ENCODE assay signal across 22 cellular contexts in genomic region chr6:166484863-166485262, GRCh38.
DNase-seq lines count a peak whose midpoint lies in the region; ATAC-seq and TF ChIP-seq lines count a peak whose summit lies in the region.
"Had no signal": no experiment of that assay in that cellular context is flagged by ENCODE, and none has a peak within 500 bp of the region (broad histone marks: within the 10 kb centered on the region; RNA-seq: fewer than 3 reads in every experiment).

No MANE protein-coding gene starts in this region.

- no peak overlapping the region for H3K4me3 ChIP-seq in BLaER1
- H3K4me3 ChIP-seq: A549, GM23338 had no signal

- no peaks in the 10 kb centered on the region for H3K27me3 Mint-ChIP-seq in CD4-positive, alpha-beta T cell
- no peaks in the 10 kb centered on the region for H3K27me3 Mint-ChIP-seq in activated T-helper 17 cell treated with anti-CD3 and anti-CD28 coated beads, Interleukin-2, amount 50 U/mL, for 72 hours

- TF ChIP-seq CTCF in CD4-positive, alpha-beta T cell (IDR thresholded peaks at IDR 0.05) = no peak

- intact Hi-C loops in CD4-positive, alpha-beta T cell (cut with DNase I, micrococcal nuclease) = loop anchor here (5.0 kb wide), 1 partner anchor 142 kb away; the partner anchor contains the start of gene RPS6KA2 (in 2 of the 2)
- intact Hi-C loops in head of caudate nucleus (cut with DNase I) = no loop called here
- intact Hi-C loops in posterior vena cava (cut with DNase I) = no loop called here

- no peak for ATAC-seq in CD4-positive, alpha-beta T cell (ENCODE audit: poor library complexity)
- ATAC-seq in activated T-helper 17 cell treated with anti-CD3 and anti-CD28 coated beads, Interleukin-2, amount 50 U/mL, for 72 hours (replicated peaks) = no peak
- ATAC-seq in activated naive CD4-positive, alpha-beta T cell treated with anti-CD3 and anti-CD28 coated beads, Interleukin-2, amount 50 U/mL, for 72 hours = no peak
- ATAC-seq: A549; CD8-positive, alpha-beta T cell; GM23338; HCT116 had no signal

- peaks cover 21% of the 10 kb centered on the region for H3K4me1 Mint-ChIP-seq in CD4-positive, alpha-beta T cell (ENCODE audit: low read depth)
- H3K4me1 Mint-ChIP-seq in activated T-helper 17 cell treated with anti-CD3 and anti-CD28 coated beads, Interleukin-2, amount 50 U/mL, for 72 hours = peaks cover 13% of the 10 kb centered on the region

- peaks cover 20% of the 10 kb centered on the region for H3K36me3 Mint-ChIP-seq in CD4-positive, alpha-beta T cell (ENCODE audit: low read depth)
- H3K36me3 Mint-ChIP-seq in activated T-helper 17 cell treated with anti-CD3 and anti-CD28 coated beads, Interleukin-2, amount 50 U/mL, for 72 hours (ENCODE audit: low read depth) = no peaks in the 10 kb centered on the region
- H3K36me3 Mint-ChIP-seq in activated naive CD4-positive, alpha-beta T cell treated with anti-CD3 and anti-CD28 coated beads, Interleukin-2, amount 50 U/mL, for 72 hours = peaks cover 13 to 26% of the 10 kb centered on the region in 2 donors
- H3K36me3 Mint-ChIP-seq: CD8-positive, alpha-beta T cell had no signal

- H3K27me3 ChIP-seq in BLaER1 = no peaks in the 10 kb centered on the region
- H3K27me3 ChIP-seq in CD4-positive, alpha-beta T cell (ENCODE audit: control insufficient read depth, insufficient read depth, low read length) = no peaks in the 10 kb centered on the region
- H3K27me3 ChIP-seq: BE2C had no signal

- peaks cover 56% of the 10 kb centered on the region for H3K9me3 ChIP-seq in BLaER1
- H3K9me3 ChIP-seq in CD4-positive, alpha-beta T cell (ENCODE audit: control insufficient read depth, low read length) = no peaks in the 10 kb centered on the region
- H3K9me3 ChIP-seq: A549, BE2C had no signal

- CTCF ChIA-PET in CD4-positive, alpha-beta T cell (lab: Charles Lee) = interaction anchor here (1.2 kb wide), 1 partner anchor 103 kb away, joined by 3 read pairs; no protein-coding TSS in a partner anchor

- H3K4me2 ChIP-seq in BLaER1 = peak overlapping the region; percentile 62
- H3K4me2 ChIP-seq: A549, GM23338, KMS-11 had no signal

- H3K27ac ChIP-seq in BLaER1 = no peak overlapping the region
- no peak overlapping the region for H3K27ac ChIP-seq in CD4-positive, alpha-beta T cell (ENCODE audit: low read depth, low read length)
- H3K27ac ChIP-seq: A549, KMS-11 had no signal

- no peak overlapping the region for H3K4me3 Mint-ChIP-seq in CD4-positive, alpha-beta T cell
- H3K4me3 Mint-ChIP-seq in activated T-helper 17 cell treated with anti-CD3 and anti-CD28 coated beads, Interleukin-2, amount 50 U/mL, for 72 hours = no peak overlapping the region
- H3K4me3 Mint-ChIP-seq: CD8-positive, alpha-beta T cell; GM23338 had no signal

- H3K9me3 Mint-ChIP-seq in CD4-positive, alpha-beta T cell = peaks cover 2% of the 10 kb centered on the region
- H3K9me3 Mint-ChIP-seq in activated T-helper 17 cell treated with anti-CD3 and anti-CD28 coated beads, Interleukin-2, amount 50 U/mL, for 72 hours = no peaks in the 10 kb centered on the region
- peaks cover 3 to 6% of the 10 kb centered on the region in 2 donors for H3K9me3 Mint-ChIP-seq in activated naive CD4-positive, alpha-beta T cell treated with anti-CD3 and anti-CD28 coated beads, Interleukin-2, amount 50 U/mL, for 72 hours
- H3K9me3 Mint-ChIP-seq: CD8-positive, alpha-beta T cell; GM23338 had no signal

- no peaks in the 10 kb centered on the region for H4K20me1 ChIP-seq in BLaER1

- DNase-seq in CD4-positive, alpha-beta T cell = no peak
- DNase-seq in head of caudate nucleus (peak; percentile 49 to 96 (median 84)), posterior vena cava (ENCODE audit: low spot score) (peak; percentile 73), DMS114 treated with DMSO at 0.1 percent for 48 hours (lab: John Stamatoyannopoulos, UW; ENCODE audit: unreplicated experiment) (no peak)
- no peak for DNase-seq in activated naive CD4-positive, alpha-beta T cell treated with anti-CD3 and anti-CD28 coated beads, Interleukin-2, amount 50 U/mL, for 72 hours (ENCODE audit: low spot score in 2 of 2)
- no peak for DNase-seq in activated CD4-positive, alpha-beta T cell treated with anti-CD3 and anti-CD28 coated beads, Interleukin-2, amount 50 U/mL, for 4 hours
- DNase-seq: BE2C; Calu3; CD8-positive, alpha-beta T cell; GDM1; IMR-90; NCI-H1105 treated with DMSO at 0.1 percent for 48 hours; NCI-H2081 treated with DMSO at 0.1 percent for 48 hours; NCI-H446; NCI-H526; SHP77 had no signal

- POLR2A ChIA-PET in CD4-positive, alpha-beta T cell (lab: Charles Lee) = no interaction called here

- H3K9ac ChIP-seq in BLaER1 = no peak overlapping the region
- H3K9ac ChIP-seq: KMS-11 had no signal

- H3K36me3 ChIP-seq in BLaER1 = peaks cover 22% of the 10 kb centered on the region

- peak overlapping the region; percentile 49 for H3K27ac Mint-ChIP-seq in CD4-positive, alpha-beta T cell
- H3K27ac Mint-ChIP-seq in activated T-helper 17 cell treated with anti-CD3 and anti-CD28 coated beads, Interleukin-2, amount 50 U/mL, for 72 hours = no peak overlapping the region
- H3K27ac Mint-ChIP-seq in activated naive CD4-positive, alpha-beta T cell treated with anti-CD3 and anti-CD28 coated beads, Interleukin-2, amount 50 U/mL, for 72 hours = no peak overlapping the region
- H3K27ac Mint-ChIP-seq: CD8-positive, alpha-beta T cell; GM23338 had no signal

- H3K4me1 ChIP-seq in BLaER1 = peaks cover 83% of the 10 kb centered on the region
- H3K4me1 ChIP-seq: A549 had no signal

Comparison
In these comparisons a context has a peak if more than half of its experiments do, and no peak if none do; other contexts are left out.
1. DNase-seq: peak in head of caudate nucleus (42 of 42) and posterior vena cava (single experiment); none in CD4-positive, alpha-beta T cell (0 of 10), activated naive CD4-positive, alpha-beta T cell treated with anti-CD3 and anti-CD28 coated beads, Interleukin-2, amount 50 U/mL, for 72 hours (0 of 2), DMS114 treated with DMSO at 0.1 percent for 48 hours (single experiment) and activated CD4-positive, alpha-beta T cell treated with anti-CD3 and anti-CD28 coated beads, Interleukin-2, amount 50 U/mL, for 4 hours (0 of 2).
2. intact Hi-C loops: an anchor here in CD4-positive, alpha-beta T cell (5.0 kb wide); none called in head of caudate nucleus and posterior vena cava.